13 cellular contexts compared by ENCODE assay signal in the genomic region with DNA sequence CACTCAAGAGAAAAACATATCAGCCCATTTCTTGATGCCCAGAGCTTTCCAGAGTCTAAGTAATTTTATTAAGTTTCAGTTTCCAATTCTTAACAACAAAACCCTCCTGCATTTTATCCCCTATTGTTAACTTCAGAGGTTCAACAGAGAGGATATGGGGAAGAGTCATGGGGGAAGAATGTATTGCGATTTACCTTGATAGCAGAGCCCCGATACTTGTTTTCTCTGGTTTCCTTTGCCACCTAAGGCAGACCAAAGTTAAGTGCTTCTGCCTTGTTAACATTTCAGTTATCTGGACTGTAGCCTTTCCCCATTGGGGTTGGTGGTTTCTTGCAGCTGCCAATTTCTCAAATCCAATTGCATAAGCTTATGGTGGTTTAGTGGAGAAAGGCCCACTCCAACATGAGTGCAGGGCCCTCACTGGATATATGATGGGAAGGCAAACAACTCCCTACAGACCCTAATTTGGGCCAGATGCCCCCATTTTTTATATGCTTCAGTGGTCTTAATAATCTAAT.
DNase-seq lines count a peak whose midpoint lies in the region; ATAC-seq and TF ChIP-seq lines count a peak whose summit lies in the region.
"Had no signal": no experiment of that assay in that cellular context is flagged by ENCODE, and none has a peak within 500 bp of the region (broad histone marks: within the 10 kb centered on the region; RNA-seq: fewer than 3 reads in every experiment).

No MANE protein-coding gene starts in this region.

- no peak overlapping the region for H3K4me2 ChIP-seq in GM23248 (ENCODE audit: unreplicated experiment)

- H3K4me3 ChIP-seq in ACC112 (ENCODE audit: low read depth, low read length) (no peak overlapping the region), GM23248 (no peak overlapping the region), RWPE2 (ENCODE audit: severe bottlenecking) (no peak overlapping the region), fibroblast of the aortic adventitia (ENCODE audit: low read depth, low read length) (no peak overlapping the region)
- H3K4me3 ChIP-seq: dorsolateral prefrontal cortex, gastroesophageal sphincter had no signal

- H3K27me3 ChIP-seq in ACC112 (ENCODE audit: insufficient read depth, low read length) (no peaks in the 10 kb centered on the region), GM23248 (replicated peaks; ENCODE audit: insufficient read depth) (no peaks in the 10 kb centered on the region), RWPE2 (ENCODE audit: insufficient read depth, poor library complexity, severe bottlenecking) (no peaks in the 10 kb centered on the region)
- H3K27me3 ChIP-seq: dorsolateral prefrontal cortex, gastroesophageal sphincter had no signal

- no peak overlapping the region for H2AFZ ChIP-seq in ACC112 (ENCODE audit: low read length, unreplicated experiment)
- H2AFZ ChIP-seq in GM23248 = no peak overlapping the region

- H3K36me3 Mint-ChIP-seq in activated CD8-positive, alpha-beta T cell treated with anti-CD3 and anti-CD28 coated beads for 36 hours (ENCODE audit: low read depth) = peaks cover 34% of the 10 kb centered on the region

- peaks cover 61% of the 10 kb centered on the region for H3K36me3 ChIP-seq in ACC112 (ENCODE audit: insufficient read depth, low read length)
- peaks cover 75% of the 10 kb centered on the region for H3K36me3 ChIP-seq in GM23248 (ENCODE audit: low read depth)
- peaks cover 85% of the 10 kb centered on the region for H3K36me3 ChIP-seq in RWPE2 (ENCODE audit: low read depth)

- H3K4me3 Mint-ChIP-seq in activated CD8-positive, alpha-beta T cell treated with anti-CD3 and anti-CD28 coated beads for 36 hours = no peak overlapping the region

- intact Hi-C loops in activated CD8-positive, alpha-beta T cell treated with anti-CD3 and anti-CD28 coated beads for 36 hours (cut with micrococcal nuclease) = no loop called here

- DNase-seq in GM23248 = no peak
- no peak for DNase-seq in RWPE2 (ENCODE audit: low spot score)
- DNase-seq in fibroblast of the aortic adventitia (ENCODE audit: low read depth) = peak; percentile 68
- no peak for DNase-seq in caudate nucleus (lab: John Stamatoyannopoulos, UW)
- DNase-seq in NAMALWA (ENCODE audit: low spot score) = no peak
- no peak for DNase-seq in activated CD8-positive, alpha-beta T cell treated with anti-CD3 and anti-CD28 coated beads for 36 hours
- DNase-seq: dorsolateral prefrontal cortex, kidney, NCI-H146, NCI-H526 treated with DMSO at 0.1 percent for 48 hours had no signal

- ATAC-seq in RWPE2 (ENCODE audit: low read depth) (peak; percentile 37), GM21515 (IDR thresholded peaks at IDR 0.05; ENCODE audit: unreplicated experiment) (no peak)
- ATAC-seq in activated CD8-positive, alpha-beta T cell treated with anti-CD3 and anti-CD28 coated beads for 36 hours = no peak
- ATAC-seq: gastroesophageal sphincter had no signal

- WGBS in GM23248 (ENCODE audit: low coverage in 1 of 2, low lambda C conversion rate in 2 of 2, missing lambda C conversion rate in 2 of 2), 2 experiments = 92 to 97% methylated on average over 2 of the region's 2 CpGs

- H3K4me1 Mint-ChIP-seq in activated CD8-positive, alpha-beta T cell treated with anti-CD3 and anti-CD28 coated beads for 36 hours (ENCODE audit: low read depth) = peaks cover 32% of the 10 kb centered on the region

- no peak overlapping the region for H3K9ac ChIP-seq in GM23248

- H3K27ac Mint-ChIP-seq in activated CD8-positive, alpha-beta T cell treated with anti-CD3 and anti-CD28 coated beads for 36 hours = no peak overlapping the region

- H3K9me3 ChIP-seq in GM23248 (ENCODE audit: low read depth) (no peaks in the 10 kb centered on the region), RWPE2 (ENCODE audit: severe bottlenecking) (no peaks in the 10 kb centered on the region)
- H3K9me3 ChIP-seq: gastroesophageal sphincter had no signal

- H3K27me3 Mint-ChIP-seq in activated CD8-positive, alpha-beta T cell treated with anti-CD3 and anti-CD28 coated beads for 36 hours = no peaks in the 10 kb centered on the region

- peaks cover 84% of the 10 kb centered on the region for H3F3A ChIP-seq in GM23248 (ENCODE audit: insufficient read depth)

- H4K20me1 ChIP-seq in GM23248 (ENCODE audit: insufficient read depth) = no peaks in the 10 kb centered on the region

- no peaks in the 10 kb centered on the region for H3K9me3 Mint-ChIP-seq in activated CD8-positive, alpha-beta T cell treated with anti-CD3 and anti-CD28 coated beads for 36 hours

- peak overlapping the region; percentile 77 for H3K27ac ChIP-seq in ACC112 (ENCODE audit: low read depth, low read length)
- peak overlapping the region; percentile 44 for H3K27ac ChIP-seq in GM23248
- H3K27ac ChIP-seq in RWPE2 (ENCODE audit: poor library complexity, severe bottlenecking) = peak overlapping the region; percentile 82
- no peak overlapping the region for H3K27ac ChIP-seq in caudate nucleus (ENCODE audit: low read depth, low read length)
- H3K27ac ChIP-seq: dorsolateral prefrontal cortex had no signal

- in situ Hi-C loops in GM23248 (cut with MboI) = no loop called here

- CTCF ChIA-PET in activated CD8-positive, alpha-beta T cell treated with anti-CD3 and anti-CD28 coated beads for 36 hours (lab: Charles Lee) = interaction anchor here (0.9 to 4.8 kb wide), 4 partner anchors 9 to 30 kb away, joined by 3 to 18 read pairs (median 6); no protein-coding TSS in a partner anchor

- POLR2A ChIA-PET in activated CD8-positive, alpha-beta T cell treated with anti-CD3 and anti-CD28 coated beads for 36 hours (lab: Charles Lee) = interaction anchor here (0.5 to 2.7 kb wide), 2 partner anchors 12 to 380 kb away, joined by 3 to 10 read pairs; no protein-coding TSS in a partner anchor

- H3K4me1 ChIP-seq in ACC112 (ENCODE audit: control insufficient read depth, insufficient read depth, low read length, unreplicated experiment) = peaks cover 49% of the 10 kb centered on the region
- H3K4me1 ChIP-seq in GM23248 (ENCODE audit: insufficient read depth) = peaks cover 36% of the 10 kb centered on the region
- H3K4me1 ChIP-seq in RWPE2 (ENCODE audit: insufficient read depth, poor library complexity, severe bottlenecking) = peaks cover 16% of the 10 kb centered on the region

- H3K79me2 ChIP-seq in ACC112 (ENCODE audit: control insufficient read depth, insufficient read depth, low read length, unreplicated experiment) (peaks cover 8% of the 10 kb centered on the region), GM23248 (ENCODE audit: insufficient read depth) (peaks cover 79% of the 10 kb centered on the region)

- H3K9me2 ChIP-seq in GM23248 (ENCODE audit: insufficient read depth) = no peaks in the 10 kb centered on the region

- TF ChIP-seq CTCF in RWPE2 (IDR thresholded peaks at IDR 0.05; ENCODE audit: poor library complexity, severe bottlenecking) (no peak), fibroblast of the aortic adventitia (IDR thresholded peaks at IDR 0.05; ENCODE audit: insufficient read depth, low read length) (no peak)
- no peak for TF ChIP-seq CTCF in activated CD8-positive, alpha-beta T cell treated with anti-CD3 and anti-CD28 coated beads for 36 hours (IDR thresholded peaks at IDR 0.05)
